ENCODE assay signal across 28 cellular contexts in genomic region chr10:113003032-113003431, GRCh38. TPM values are rescaled to one million over a fixed set of nuclear protein-coding genes. Genes with fewer than 3 reads are reported as not detected.
DNase-seq lines count a peak whose midpoint lies in the region; FAIRE-seq and TF ChIP-seq lines count a peak whose summit lies in the region.
"Had no signal": no experiment of that assay in that cellular context is flagged by ENCODE, and none has a peak within 500 bp of the region (broad histone marks: within the 10 kb centered on the region; RNA-seq: fewer than 3 reads in every experiment).

No MANE protein-coding gene starts in this region.

- H3K36me3 Mint-ChIP-seq in neural progenitor cell = peaks cover 25% of the 10 kb centered on the region
- H3K36me3 Mint-ChIP-seq: activated naive CD4-positive, alpha-beta T cell treated with anti-CD3 and anti-CD28 coated beads, Interleukin-2, amount 50 U/mL, for 24 hours; IgD-negative memory B cell had no signal

- peaks cover 99% of the 10 kb centered on the region for H4K20me1 ChIP-seq in neural progenitor cell (ENCODE audit: low read depth)

- peaks cover 4% of the 10 kb centered on the region for H3K27me3 Mint-ChIP-seq in neural progenitor cell (ENCODE audit: insufficient read depth, low read depth)

- H3K36me3 ChIP-seq in neural progenitor cell = no peaks in the 10 kb centered on the region
- H3K36me3 ChIP-seq: gastroesophageal sphincter, tibial nerve had no signal

- no peaks in the 10 kb centered on the region for H3K9me3 ChIP-seq in neural progenitor cell (ENCODE audit: low read depth)
- H3K9me3 ChIP-seq: esophagus squamous epithelium, gastroesophageal sphincter, tibial nerve had no signal

- DNase-seq in Ammon's horn (ENCODE audit: low spot score) (peak; percentile 75), NCI-H526 (lab: John Stamatoyannopoulos, UW) (peak; percentile 27 to 50), frontal cortex (ENCODE audit: low spot score in 2 of 2) (peak in 1 of 2 donors; percentile 37), neural progenitor cell (ENCODE audit: low spot score) (no peak), HK-2 (ENCODE audit: unreplicated experiment) (no peak), NCI-H2107 (lab: John Stamatoyannopoulos, UW) (no peak), DMS153 treated with DMSO at 0.1 percent for 48 hours (lab: John Stamatoyannopoulos, UW; ENCODE audit: unreplicated experiment) (no peak)
- DNase-seq in activated T-cell treated with anti-CD3 and anti-CD28 coated beads, Interleukin-2, amount 50 U/mL, for 1 hour = no peak
- DNase-seq: activated CD4-positive, alpha-beta T cell treated with anti-CD3 and anti-CD28 coated beads, Interleukin-2, amount 50 U/mL, for 48 hours; activated CD8-positive, alpha-beta memory T cell treated with anti-CD3 and anti-CD28 coated beads, Interleukin-2, amount 50 U/mL, for 48 hours; esophagus squamous epithelium; GDM1; NCI-H1048; NCI-H1694; NCI-H2171 treated with DMSO at 0.1 percent for 48 hours; NCI-H524; SHP77 treated with DMSO at 0.1 percent for 48 hours; stimulated activated naive CD8-positive, alpha-beta T cell treated with anti-CD3 and anti-CD28 coated beads, Interleukin-15, Interleukin-2, amounts not matched to agents 100 U/mL and 50 U/mL, for 24 hours; T-helper 9 cell had no signal

- H3K9me3 Mint-ChIP-seq in neural progenitor cell = no peaks in the 10 kb centered on the region
- H3K9me3 Mint-ChIP-seq: activated naive CD4-positive, alpha-beta T cell treated with anti-CD3 and anti-CD28 coated beads, Interleukin-2, amount 50 U/mL, for 24 hours; activated T-helper 2 cell treated with anti-CD3 and anti-CD28 coated beads, Interferon-gamma antibody, Interleukin-2, Interleukin-4, amounts not matched to agents 10 μg/mL and 5 μg/mL and 100 μg/mL, durations not matched to agents 14 hours and 24 hours and 36 hours; dendritic cell treated with granulocyte-macrophage colony-stimulating factor and Interleukin-4, amounts not matched to agents 40 ng/mL and 50 ng/mL, for 4 days; IgD-negative memory B cell; nephron had no signal

- H3K4me2 ChIP-seq in neural progenitor cell = no peak overlapping the region

- H2AFZ ChIP-seq in neural progenitor cell (replicated peaks) = no peak overlapping the region

- H3K27me3 ChIP-seq in neural progenitor cell = no peaks in the 10 kb centered on the region
- H3K27me3 ChIP-seq: esophagus squamous epithelium, gastroesophageal sphincter, tibial nerve had no signal

- H3K27ac Mint-ChIP-seq in neural progenitor cell = peak overlapping the region; percentile 48
- H3K27ac Mint-ChIP-seq: activated naive CD4-positive, alpha-beta T cell treated with anti-CD3 and anti-CD28 coated beads, Interleukin-2, amount 50 U/mL, for 24 hours; activated T-helper 2 cell treated with anti-CD3 and anti-CD28 coated beads, Interferon-gamma antibody, Interleukin-2, Interleukin-4, amounts not matched to agents 10 μg/mL and 5 μg/mL and 100 μg/mL, durations not matched to agents 14 hours and 24 hours and 36 hours; B cell; dendritic cell treated with granulocyte-macrophage colony-stimulating factor and Interleukin-4, amounts not matched to agents 40 ng/mL and 50 ng/mL, for 4 days; IgD-negative memory B cell had no signal

- H3K4me1 Mint-ChIP-seq in neural progenitor cell = peaks cover 49% of the 10 kb centered on the region
- H3K4me1 Mint-ChIP-seq: B cell, IgD-negative memory B cell had no signal

- H3F3A ChIP-seq in neural progenitor cell (ENCODE audit: low read depth) = peaks cover 11% of the 10 kb centered on the region

- H3K27ac ChIP-seq in neural progenitor cell = no peak overlapping the region
- H3K27ac ChIP-seq: esophagus squamous epithelium, gastroesophageal sphincter had no signal

- peaks cover 100% of the 10 kb centered on the region for H3K79me2 ChIP-seq in neural progenitor cell (ENCODE audit: low read depth)

- H3K4me3 Mint-ChIP-seq in neural progenitor cell = no peak overlapping the region
- H3K4me3 Mint-ChIP-seq: activated naive CD4-positive, alpha-beta T cell treated with anti-CD3 and anti-CD28 coated beads, Interleukin-2, amount 50 U/mL, for 24 hours; B cell; dendritic cell treated with granulocyte-macrophage colony-stimulating factor and Interleukin-4, amounts not matched to agents 40 ng/mL and 50 ng/mL, for 4 days; IgD-negative memory B cell; nephron had no signal

- no peak overlapping the region for H3K4me3 ChIP-seq in neural progenitor cell
- H3K4me3 ChIP-seq: esophagus squamous epithelium, gastroesophageal sphincter, tibial nerve had no signal

- peak; percentile 85 for FAIRE-seq in frontal cortex (lab: Jason Lieb, UNC)
- FAIRE-seq: islet of Langerhans had no signal

- TF ChIP-seq CTCF in neural progenitor cell (IDR thresholded peaks at IDR 0.05) = no peak

- H3K9ac ChIP-seq in neural progenitor cell = no peak overlapping the region

- peaks cover 37% of the 10 kb centered on the region for H3K4me1 ChIP-seq in neural progenitor cell

RNA-seq across cellular contexts. Expression of gene TCF7L2, which starts 53.0 kb away (rescaled TPM):
- total RNA-seq in frontal cortex = 0.82 TPM
- 11.0 and 12.3 TPM in 2 replicates for total RNA-seq in neural progenitor cell (ENCODE audit: low replicate concordance)

Comparison
In these comparisons a context has a peak if more than half of its experiments do, and no peak if none do; other contexts are left out.
1. DNase-seq: peak in Ammon's horn (single experiment) and NCI-H526 (2 of 2); none in neural progenitor cell (single experiment), HK-2 (single experiment), NCI-H2107 (single experiment), activated T-cell treated with anti-CD3 and anti-CD28 coated beads, Interleukin-2, amount 50 U/mL, for 1 hour (single experiment) and DMS153 treated with DMSO at 0.1 percent for 48 hours (single experiment).